11 cellular contexts compared by ENCODE assay signal in genomic region chr11:35178067-35178805, GRCh38. TPM values are rescaled to one million over a fixed set of nuclear protein-coding genes. Genes with fewer than 3 reads are reported as not detected.
A peak's percentile ranks its signal among the peaks of the same experiment; 100 is the strongest.
DNase-seq lines count a peak whose midpoint lies in the region; ATAC-seq and TF ChIP-seq lines count a peak whose summit lies in the region.
"Had no signal": no experiment of that assay in that cellular context is flagged by ENCODE, and none has a peak within 500 bp of the region (broad histone marks: within the 10 kb centered on the region; RNA-seq: fewer than 3 reads in every experiment).

No MANE protein-coding gene starts in this region.

- 90 to 91% methylated on average over 3 of the region's 3 CpGs for WGBS in thyroid gland, 2 donors
- 94 to 100% (median 98%) methylated on average over 3 of the region's 3 CpGs for WGBS in adrenal gland, 4 donors

- H3K4me3 Mint-ChIP-seq in activated naive CD4-positive, alpha-beta T cell treated with anti-CD3 and anti-CD28 coated beads for 36 hours: no peak overlapping the region
- H3K4me3 Mint-ChIP-seq in activated T-helper 2 cell treated with anti-CD3 and anti-CD28 coated beads, Interferon-gamma antibody, Interleukin-2, Interleukin-4, amounts not matched to agents 10 μg/mL and 5 μg/mL and 100 μg/mL, durations not matched to agents 14 hours and 24 hours and 36 hours (ENCODE audit: low read depth): no peak overlapping the region
- H3K4me3 Mint-ChIP-seq: nephron had no signal

- TF ChIP-seq POLR2A in thyroid gland (IDR thresholded peaks at IDR 0.05): no peak
- no peak for TF ChIP-seq POLR2A in adrenal gland (IDR thresholded peaks at IDR 0.05)

- intact Hi-C loops in activated naive CD4-positive, alpha-beta T cell treated with anti-CD3 and anti-CD28 coated beads for 36 hours (cut with micrococcal nuclease): no loop called here
- intact Hi-C loops in activated T-helper 2 cell treated with anti-CD3 and anti-CD28 coated beads, Interferon-gamma antibody, Interleukin-2, Interleukin-4, amounts not matched to agents 10 μg/mL and 5 μg/mL and 100 μg/mL, durations not matched to agents 14 hours and 24 hours and 36 hours (cut with micrococcal nuclease): loop anchor here (5.0 to 10.0 kb wide), 2 partner anchors 214 to 523 kb away; no protein-coding TSS in a partner anchor
- intact Hi-C loops in left colon (cut with DNase I, micrococcal nuclease) (no loop called here), thyroid gland (cut with DNase I) (no loop called here), adrenal gland (cut with DNase I) (no loop called here)

- ATAC-seq in left colon (peak; percentile 85), GM21390 (IDR thresholded peaks at IDR 0.05; ENCODE audit: unreplicated experiment) (no peak)
- ATAC-seq: K562 had no signal

- no peaks in the 10 kb centered on the region for H3K27me3 ChIP-seq in thyroid gland
- no peaks in the 10 kb centered on the region for H3K27me3 ChIP-seq in adrenal gland

- no peak overlapping the region for H3K4me3 ChIP-seq in thyroid gland (replicated peaks in 1 of 3)
- H3K4me3 ChIP-seq in adrenal gland: no peak overlapping the region
- H3K4me3 ChIP-seq: K562 had no signal

- no peaks in the 10 kb centered on the region for H3K9me3 Mint-ChIP-seq in activated naive CD4-positive, alpha-beta T cell treated with anti-CD3 and anti-CD28 coated beads for 36 hours
- no peaks in the 10 kb centered on the region for H3K9me3 Mint-ChIP-seq in activated T-helper 2 cell treated with anti-CD3 and anti-CD28 coated beads, Interferon-gamma antibody, Interleukin-2, Interleukin-4, amounts not matched to agents 10 μg/mL and 5 μg/mL and 100 μg/mL, durations not matched to agents 14 hours and 24 hours and 36 hours
- H3K9me3 Mint-ChIP-seq: nephron had no signal

- peaks cover 73% of the 10 kb centered on the region for H3K36me3 Mint-ChIP-seq in activated naive CD4-positive, alpha-beta T cell treated with anti-CD3 and anti-CD28 coated beads for 36 hours (ENCODE audit: low read depth)
- peaks cover 80% of the 10 kb centered on the region for H3K36me3 Mint-ChIP-seq in activated T-helper 2 cell treated with anti-CD3 and anti-CD28 coated beads, Interferon-gamma antibody, Interleukin-2, Interleukin-4, amounts not matched to agents 10 μg/mL and 5 μg/mL and 100 μg/mL, durations not matched to agents 14 hours and 24 hours and 36 hours (ENCODE audit: low read depth)

- no peak for TF ChIP-seq CTCF in thyroid gland (IDR thresholded peaks at IDR 0.05)
- TF ChIP-seq CTCF in adrenal gland (IDR thresholded peaks at IDR 0.05): no peak

- DNase-seq in activated naive CD4-positive, alpha-beta T cell treated with anti-CD3 and anti-CD28 coated beads for 36 hours: no peak
- no peak for DNase-seq in activated naive CD4-positive, alpha-beta T cell (lab: John Stamatoyannopoulos, UW)
- no peak for DNase-seq in activated T-helper 2 cell treated with anti-CD3 and anti-CD28 coated beads, Interferon-gamma antibody, Interleukin-2, Interleukin-4, amounts not matched to agents 10 μg/mL and 5 μg/mL and 100 μg/mL, durations not matched to agents 14 hours and 24 hours and 36 hours (ENCODE audit: low spot score)
- DNase-seq in left colon: no peak
- no peak for DNase-seq in thyroid gland
- DNase-seq in adrenal gland: no peak
- DNase-seq in NCI-H226: no peak
- DNase-seq: NCI-H2029 treated with DMSO at 0.1 percent for 48 hours had no signal

- peaks cover 0 to 6% of the 10 kb centered on the region in 2 donors for H3K36me3 ChIP-seq in thyroid gland
- H3K36me3 ChIP-seq in adrenal gland (replicated peaks in 1 of 2): no peaks in the 10 kb centered on the region

- peaks cover 48 to 64% of the 10 kb centered on the region in 2 donors for H3K4me1 ChIP-seq in thyroid gland
- H3K4me1 ChIP-seq in adrenal gland (replicated peaks in 1 of 2): peaks cover 6 to 19% of the 10 kb centered on the region in 2 donors

- peak overlapping the region; percentile 77 for H3K27ac Mint-ChIP-seq in activated naive CD4-positive, alpha-beta T cell treated with anti-CD3 and anti-CD28 coated beads for 36 hours
- peak overlapping the region; percentile 78 for H3K27ac Mint-ChIP-seq in activated T-helper 2 cell treated with anti-CD3 and anti-CD28 coated beads, Interferon-gamma antibody, Interleukin-2, Interleukin-4, amounts not matched to agents 10 μg/mL and 5 μg/mL and 100 μg/mL, durations not matched to agents 14 hours and 24 hours and 36 hours

- no peaks in the 10 kb centered on the region for H3K9me3 ChIP-seq in thyroid gland
- no peaks in the 10 kb centered on the region for H3K9me3 ChIP-seq in adrenal gland (replicated peaks in 1 of 3)

- peaks cover 90% of the 10 kb centered on the region for H3K4me1 Mint-ChIP-seq in activated naive CD4-positive, alpha-beta T cell treated with anti-CD3 and anti-CD28 coated beads for 36 hours (ENCODE audit: low read depth)
- peaks cover 85% of the 10 kb centered on the region for H3K4me1 Mint-ChIP-seq in activated T-helper 2 cell treated with anti-CD3 and anti-CD28 coated beads, Interferon-gamma antibody, Interleukin-2, Interleukin-4, amounts not matched to agents 10 μg/mL and 5 μg/mL and 100 μg/mL, durations not matched to agents 14 hours and 24 hours and 36 hours (ENCODE audit: low read depth)

- H3K27ac ChIP-seq in thyroid gland (peak overlapping the region; percentile 19 to 37 (median 19)), adrenal gland (no peak overlapping the region)

- CTCF ChIA-PET in activated naive CD4-positive, alpha-beta T cell treated with anti-CD3 and anti-CD28 coated beads for 36 hours (lab: Charles Lee): interaction anchor here (0.5 to 4.9 kb wide), 9 partner anchors 11 to 189 kb away, joined by 3 to 26 read pairs (median 4); no protein-coding TSS in a partner anchor

- H3K27me3 Mint-ChIP-seq in activated naive CD4-positive, alpha-beta T cell treated with anti-CD3 and anti-CD28 coated beads for 36 hours (ENCODE audit: low read depth): no peaks in the 10 kb centered on the region
- no peaks in the 10 kb centered on the region for H3K27me3 Mint-ChIP-seq in activated T-helper 2 cell treated with anti-CD3 and anti-CD28 coated beads, Interferon-gamma antibody, Interleukin-2, Interleukin-4, amounts not matched to agents 10 μg/mL and 5 μg/mL and 100 μg/mL, durations not matched to agents 14 hours and 24 hours and 36 hours (ENCODE audit: low read depth)

RNA-seq across cellular contexts. Expression of gene CD44, which starts 39.3 kb away (rescaled TPM):
- 100 to 1,000 TPM; 389 to 405 TPM for total RNA-seq in activated naive CD4-positive, alpha-beta T cell treated with anti-CD3 and anti-CD28 coated beads for 36 hours
- total RNA-seq in activated T-helper 2 cell treated with anti-CD3 and anti-CD28 coated beads, Interferon-gamma antibody, Interleukin-2, Interleukin-4, amounts not matched to agents 10 μg/mL and 5 μg/mL and 100 μg/mL, durations not matched to agents 14 hours and 24 hours and 36 hours: 232 and 249 TPM in 2 replicates
- total RNA-seq in left colon (100 to 1,000 TPM in 1 of 2 donors, 10 to 100 TPM in 1; 99.1 to 107 TPM), thyroid gland (100 to 1,000 TPM; 164 to 302 (median 189) TPM), adrenal gland (100 to 1,000 TPM in 2 of 8 donors, 10 to 100 TPM in 6; 65.3 to 110 (median 83.2) TPM)
- polyA plus RNA-seq in adrenal gland: 10 to 100 TPM; 20.2 to 81.2 (median 32.5) TPM

Comparison
In these comparisons a context has a peak if more than half of its experiments do, and no peak if none do; other contexts are left out.
1. H3K27ac ChIP-seq: peak in thyroid gland (3 of 3); none in adrenal gland (0 of 5).